In the genomic region with DNA sequence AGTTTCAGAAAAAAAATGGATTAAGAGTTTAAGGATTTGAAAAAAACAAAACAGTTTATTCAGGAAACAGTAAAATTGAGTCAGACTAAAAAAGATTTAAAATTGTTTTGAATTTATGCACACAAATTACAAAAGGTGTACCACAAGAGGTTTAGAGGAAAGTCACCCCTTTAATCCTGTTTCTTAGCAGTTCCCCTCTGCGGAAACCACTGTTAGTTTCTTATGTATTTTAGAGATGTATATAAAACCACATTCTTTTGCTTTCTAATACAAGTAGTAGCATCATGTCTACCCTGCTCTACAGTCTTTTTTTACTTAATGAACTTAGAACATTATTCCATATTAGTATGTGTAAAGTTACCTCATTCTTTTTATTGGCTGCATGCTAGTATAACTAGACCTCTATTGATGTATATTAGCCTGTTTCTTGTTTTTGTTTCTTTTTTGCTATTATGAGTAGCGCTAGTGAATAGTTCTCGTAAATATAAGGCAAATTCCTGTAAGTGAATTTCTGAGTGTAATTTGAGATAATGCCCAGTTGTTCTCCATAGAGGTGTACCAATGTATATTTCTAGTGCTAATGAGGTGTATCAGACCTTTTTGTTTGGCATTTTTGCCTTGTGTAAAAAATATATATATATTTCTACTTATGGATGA, we compare ENCODE assay signal across 1 cellular context.
A peak's percentile ranks its signal among the peaks of the same experiment; 100 is the strongest.
TF ChIP-seq lines count a peak whose summit lies in the region.

No MANE protein-coding gene starts in this region.

TF ChIP-seq in GM12878, 131 proteins besides CTCF, POLR2A, EP300 and RAD21 (continued from another document):
- TF ChIP-seq BHLHE40 (IDR thresholded peaks at IDR 0.05; ENCODE audit: borderline replicate concordance in 1 of 2, low read depth in 2 of 2, low read length in 1 of 2) (no peak), KLF5 (IDR thresholded peaks at IDR 0.05; ENCODE audit: partially characterized antibody) (no peak), SMARCA5 (IDR thresholded peaks at IDR 0.05) (no peak), RBBP5 (conservative IDR thresholded peaks at IDR 0.05) (no peak), ZZZ3 (IDR thresholded peaks at IDR 0.05; ENCODE audit: control insufficient read depth, insufficient read length, low read depth) (no peak), GABPA (IDR thresholded peaks at IDR 0.05; ENCODE audit: low read depth) (no peak), NFIC (IDR thresholded peaks at IDR 0.05; ENCODE audit: low read depth, low read length) (peak; percentile 64), POLR2AphosphoS5 (IDR thresholded peaks at IDR 0.05; ENCODE audit: low read length) (no peak)
- TF ChIP-seq, protein P1, sequence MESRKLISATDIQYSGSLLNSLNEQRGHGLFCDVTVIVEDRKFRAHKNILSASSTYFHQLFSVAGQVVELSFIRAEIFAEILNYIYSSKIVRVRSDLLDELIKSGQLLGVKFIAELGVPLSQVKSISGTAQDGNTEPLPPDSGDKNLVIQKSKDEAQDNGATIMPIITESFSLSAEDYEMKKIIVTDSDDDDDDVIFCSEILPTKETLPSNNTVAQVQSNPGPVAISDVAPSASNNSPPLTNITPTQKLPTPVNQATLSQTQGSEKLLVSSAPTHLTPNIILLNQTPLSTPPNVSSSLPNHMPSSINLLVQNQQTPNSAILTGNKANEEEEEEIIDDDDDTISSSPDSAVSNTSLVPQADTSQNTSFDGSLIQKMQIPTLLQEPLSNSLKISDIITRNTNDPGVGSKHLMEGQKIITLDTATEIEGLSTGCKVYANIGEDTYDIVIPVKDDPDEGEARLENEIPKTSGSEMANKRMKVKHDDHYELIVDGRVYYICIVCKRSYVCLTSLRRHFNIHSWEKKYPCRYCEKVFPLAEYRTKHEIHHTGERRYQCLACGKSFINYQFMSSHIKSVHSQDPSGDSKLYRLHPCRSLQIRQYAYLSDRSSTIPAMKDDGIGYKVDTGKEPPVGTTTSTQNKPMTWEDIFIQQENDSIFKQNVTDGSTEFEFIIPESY (IDR thresholded peaks at IDR 0.05) = peak; percentile 56; the same call in 1 of the 2 replicates
- TF ChIP-seq, protein P2, sequence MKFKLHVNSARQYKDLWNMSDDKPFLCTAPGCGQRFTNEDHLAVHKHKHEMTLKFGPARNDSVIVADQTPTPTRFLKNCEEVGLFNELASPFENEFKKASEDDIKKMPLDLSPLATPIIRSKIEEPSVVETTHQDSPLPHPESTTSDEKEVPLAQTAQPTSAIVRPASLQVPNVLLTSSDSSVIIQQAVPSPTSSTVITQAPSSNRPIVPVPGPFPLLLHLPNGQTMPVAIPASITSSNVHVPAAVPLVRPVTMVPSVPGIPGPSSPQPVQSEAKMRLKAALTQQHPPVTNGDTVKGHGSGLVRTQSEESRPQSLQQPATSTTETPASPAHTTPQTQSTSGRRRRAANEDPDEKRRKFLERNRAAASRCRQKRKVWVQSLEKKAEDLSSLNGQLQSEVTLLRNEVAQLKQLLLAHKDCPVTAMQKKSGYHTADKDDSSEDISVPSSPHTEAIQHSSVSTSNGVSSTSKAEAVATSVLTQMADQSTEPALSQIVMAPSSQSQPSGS (IDR thresholded peaks at IDR 0.05; ENCODE audit: low read length) = 0 out of 2 replicates have a peak, but pooled peaks have one; percentile 24
